1 cellular context compared by ENCODE assay signal in the genomic region with DNA sequence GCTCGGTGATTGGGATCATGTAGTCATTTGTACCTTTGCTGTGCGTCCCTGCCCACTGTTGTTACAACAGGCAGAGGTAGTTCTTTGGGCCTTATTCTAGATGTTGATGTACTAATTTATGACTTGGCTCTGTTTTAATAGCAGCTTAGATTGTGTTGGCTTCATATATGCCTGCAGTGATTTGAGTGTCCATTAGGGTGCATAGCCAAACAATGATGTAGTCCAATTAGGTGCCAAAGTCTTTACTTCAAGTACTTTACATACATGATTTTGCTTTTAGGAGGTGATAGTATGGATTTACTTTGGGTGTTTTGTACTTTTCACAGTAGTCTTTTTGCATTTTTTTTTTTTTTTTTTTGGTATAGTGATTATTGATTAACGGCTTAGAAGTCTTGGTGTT.
TF ChIP-seq lines count a peak whose summit lies in the region.

No MANE protein-coding gene starts in this region.

TF ChIP-seq in HEK293, 187 proteins besides CTCF, POLR2A, EP300 and RAD21 (continued from another document and continues in another):
- TF ChIP-seq, protein P1, sequence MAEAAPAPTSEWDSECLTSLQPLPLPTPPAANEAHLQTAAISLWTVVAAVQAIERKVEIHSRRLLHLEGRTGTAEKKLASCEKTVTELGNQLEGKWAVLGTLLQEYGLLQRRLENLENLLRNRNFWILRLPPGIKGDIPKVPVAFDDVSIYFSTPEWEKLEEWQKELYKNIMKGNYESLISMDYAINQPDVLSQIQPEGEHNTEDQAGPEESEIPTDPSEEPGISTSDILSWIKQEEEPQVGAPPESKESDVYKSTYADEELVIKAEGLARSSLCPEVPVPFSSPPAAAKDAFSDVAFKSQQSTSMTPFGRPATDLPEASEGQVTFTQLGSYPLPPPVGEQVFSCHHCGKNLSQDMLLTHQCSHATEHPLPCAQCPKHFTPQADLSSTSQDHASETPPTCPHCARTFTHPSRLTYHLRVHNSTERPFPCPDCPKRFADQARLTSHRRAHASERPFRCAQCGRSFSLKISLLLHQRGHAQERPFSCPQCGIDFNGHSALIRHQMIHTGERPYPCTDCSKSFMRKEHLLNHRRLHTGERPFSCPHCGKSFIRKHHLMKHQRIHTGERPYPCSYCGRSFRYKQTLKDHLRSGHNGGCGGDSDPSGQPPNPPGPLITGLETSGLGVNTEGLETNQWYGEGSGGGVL (tag by site-specific recombination; IDR thresholded peaks at IDR 0.05), result no peak
- TF ChIP-seq ZNF660 (tag by site-specific recombination; IDR thresholded peaks at IDR 0.05), result no peak
- no peak for TF ChIP-seq ZNF350 (tag by site-specific recombination; IDR thresholded peaks at IDR 0.05)
- no peak for TF ChIP-seq ZNF155 (tag by site-specific recombination; IDR thresholded peaks at IDR 0.05)
- TF ChIP-seq, protein P2, sequence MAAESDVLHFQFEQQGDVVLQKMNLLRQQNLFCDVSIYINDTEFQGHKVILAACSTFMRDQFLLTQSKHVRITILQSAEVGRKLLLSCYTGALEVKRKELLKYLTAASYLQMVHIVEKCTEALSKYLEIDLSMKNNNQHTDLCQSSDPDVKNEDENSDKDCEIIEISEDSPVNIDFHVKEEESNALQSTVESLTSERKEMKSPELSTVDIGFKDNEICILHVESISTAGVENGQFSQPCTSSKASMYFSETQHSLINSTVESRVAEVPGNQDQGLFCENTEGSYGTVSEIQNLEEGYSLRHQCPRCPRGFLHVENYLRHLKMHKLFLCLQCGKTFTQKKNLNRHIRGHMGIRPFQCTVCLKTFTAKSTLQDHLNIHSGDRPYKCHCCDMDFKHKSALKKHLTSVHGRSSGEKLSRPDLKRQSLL (tag by site-specific recombination; IDR thresholded peaks at IDR 0.05), result no peak
- peak; percentile 85 for TF ChIP-seq FEZF1 (tag by site-specific recombination; IDR thresholded peaks at IDR 0.05)
- TF ChIP-seq ZNF776 (tag by site-specific recombination; IDR thresholded peaks at IDR 0.05; ENCODE audit: borderline replicate concordance), result no peak
- no peak for TF ChIP-seq PRDM1 (tag by site-specific recombination; IDR thresholded peaks at IDR 0.05)
- TF ChIP-seq ZNF2 (tag by site-specific recombination; IDR thresholded peaks at IDR 0.05), result no peak; the same call in 1 of the 2 replicates
- TF ChIP-seq, protein P3, sequence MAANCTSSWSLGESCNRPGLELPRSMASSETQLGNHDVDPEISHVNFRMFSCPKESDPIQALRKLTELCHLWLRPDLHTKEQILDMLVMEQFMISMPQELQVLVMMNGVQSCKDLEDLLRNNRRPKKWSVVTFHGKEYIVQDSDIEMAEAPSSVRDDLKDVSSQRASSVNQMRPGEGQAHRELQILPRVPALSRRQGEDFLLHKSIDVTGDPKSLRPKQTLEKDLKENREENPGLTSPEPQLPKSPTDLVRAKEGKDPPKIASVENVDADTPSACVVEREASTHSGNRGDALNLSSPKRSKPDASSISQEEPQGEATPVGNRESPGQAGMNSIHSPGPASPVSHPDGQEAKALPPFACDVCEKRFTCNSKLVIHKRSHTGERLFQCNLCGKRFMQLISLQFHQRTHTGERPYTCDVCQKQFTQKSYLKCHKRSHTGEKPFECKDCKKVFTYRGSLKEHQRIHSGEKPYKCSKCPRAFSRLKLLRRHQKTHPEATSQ (tag by site-specific recombination; IDR thresholded peaks at IDR 0.05), result no peak
- no peak for TF ChIP-seq ZNF501 (tag by site-specific recombination; IDR thresholded peaks at IDR 0.05)
- TF ChIP-seq, protein P4, sequence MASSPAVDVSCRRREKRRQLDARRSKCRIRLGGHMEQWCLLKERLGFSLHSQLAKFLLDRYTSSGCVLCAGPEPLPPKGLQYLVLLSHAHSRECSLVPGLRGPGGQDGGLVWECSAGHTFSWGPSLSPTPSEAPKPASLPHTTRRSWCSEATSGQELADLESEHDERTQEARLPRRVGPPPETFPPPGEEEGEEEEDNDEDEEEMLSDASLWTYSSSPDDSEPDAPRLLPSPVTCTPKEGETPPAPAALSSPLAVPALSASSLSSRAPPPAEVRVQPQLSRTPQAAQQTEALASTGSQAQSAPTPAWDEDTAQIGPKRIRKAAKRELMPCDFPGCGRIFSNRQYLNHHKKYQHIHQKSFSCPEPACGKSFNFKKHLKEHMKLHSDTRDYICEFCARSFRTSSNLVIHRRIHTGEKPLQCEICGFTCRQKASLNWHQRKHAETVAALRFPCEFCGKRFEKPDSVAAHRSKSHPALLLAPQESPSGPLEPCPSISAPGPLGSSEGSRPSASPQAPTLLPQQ (tag by site-specific recombination; IDR thresholded peaks at IDR 0.05), result peak; percentile 29; the same call in 1 of the 2 replicates
- no peak for TF ChIP-seq ZNF548 (tag by site-specific recombination; IDR thresholded peaks at IDR 0.05)
- TF ChIP-seq, protein P5, sequence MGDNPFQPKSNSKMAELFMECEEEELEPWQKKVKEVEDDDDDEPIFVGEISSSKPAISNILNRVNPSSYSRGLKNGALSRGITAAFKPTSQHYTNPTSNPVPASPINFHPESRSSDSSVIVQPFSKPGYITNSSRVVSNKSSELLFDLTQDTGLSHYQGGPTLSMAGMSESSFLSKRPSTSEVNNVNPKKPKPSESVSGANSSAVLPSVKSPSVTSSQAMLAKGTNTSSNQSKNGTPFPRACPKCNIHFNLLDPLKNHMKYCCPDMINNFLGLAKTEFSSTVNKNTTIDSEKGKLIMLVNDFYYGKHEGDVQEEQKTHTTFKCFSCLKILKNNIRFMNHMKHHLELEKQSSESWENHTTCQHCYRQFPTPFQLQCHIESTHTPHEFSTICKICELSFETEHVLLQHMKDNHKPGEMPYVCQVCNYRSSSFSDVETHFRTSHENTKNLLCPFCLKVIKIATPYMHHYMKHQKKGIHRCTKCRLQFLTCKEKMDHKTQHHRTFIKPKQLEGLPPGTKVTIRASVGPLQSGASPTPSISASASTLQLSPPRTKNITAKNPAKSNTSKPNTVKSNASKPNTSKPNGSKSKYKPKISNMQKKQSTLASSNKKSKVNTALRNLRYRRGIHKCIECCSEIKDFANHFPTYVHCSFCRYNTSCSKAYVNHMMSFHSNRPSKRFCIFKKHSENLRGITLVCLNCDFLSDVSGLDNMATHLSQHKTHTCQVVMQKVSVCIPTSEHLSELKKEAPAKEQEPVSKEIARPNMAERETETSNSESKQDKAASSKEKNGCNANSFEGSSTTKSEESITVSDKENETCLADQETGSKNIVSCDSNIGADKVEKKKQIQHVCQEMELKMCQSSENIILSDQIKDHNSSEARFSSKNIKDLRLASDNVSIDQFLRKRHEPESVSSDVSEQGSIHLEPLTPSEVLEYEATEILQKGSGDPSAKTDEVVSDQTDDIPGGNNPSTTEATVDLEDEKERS (tag by site-specific recombination; IDR thresholded peaks at IDR 0.05), result no peak
- TF ChIP-seq ZIC2 (tag by site-specific recombination; IDR thresholded peaks at IDR 0.05), result no peak
- TF ChIP-seq KLF8 (tag by site-specific recombination; IDR thresholded peaks at IDR 0.05), result 0 out of 2 replicates have a peak, but pooled peaks have one; percentile 23
- no peak for TF ChIP-seq MYNN (tag by site-specific recombination; IDR thresholded peaks at IDR 0.05; ENCODE audit: borderline replicate concordance)
- TF ChIP-seq BCL11B (tag by site-specific recombination; IDR thresholded peaks at IDR 0.05; ENCODE audit: low read depth), result no peak
- TF ChIP-seq ZNF670 (tag by site-specific recombination; IDR thresholded peaks at IDR 0.05; ENCODE audit: low read depth), result no peak
- TF ChIP-seq, protein P6, sequence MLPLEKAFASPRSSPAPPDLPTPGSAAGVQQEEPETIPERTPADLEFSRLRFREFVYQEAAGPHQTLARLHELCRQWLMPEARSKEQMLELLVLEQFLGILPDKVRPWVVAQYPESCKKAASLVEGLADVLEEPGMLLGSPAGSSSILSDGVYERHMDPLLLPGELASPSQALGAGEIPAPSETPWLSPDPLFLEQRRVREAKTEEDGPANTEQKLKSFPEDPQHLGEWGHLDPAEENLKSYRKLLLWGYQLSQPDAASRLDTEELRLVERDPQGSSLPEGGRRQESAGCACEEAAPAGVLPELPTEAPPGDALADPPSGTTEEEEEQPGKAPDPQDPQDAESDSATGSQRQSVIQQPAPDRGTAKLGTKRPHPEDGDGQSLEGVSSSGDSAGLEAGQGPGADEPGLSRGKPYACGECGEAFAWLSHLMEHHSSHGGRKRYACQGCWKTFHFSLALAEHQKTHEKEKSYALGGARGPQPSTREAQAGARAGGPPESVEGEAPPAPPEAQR (tag by site-specific recombination; IDR thresholded peaks at IDR 0.05), result no peak
- no peak for TF ChIP-seq ZNF157 (tag by site-specific recombination; IDR thresholded peaks at IDR 0.05)
- TF ChIP-seq ZNF473 (tag by site-specific recombination; IDR thresholded peaks at IDR 0.05), result no peak
- TF ChIP-seq EGR2 (tag by site-specific recombination; IDR thresholded peaks at IDR 0.05; ENCODE audit: low read depth), result no peak
- TF ChIP-seq ZNF626 (tag by site-specific recombination; IDR thresholded peaks at IDR 0.05), result no peak
- no peak for TF ChIP-seq ZNF624 (tag by site-specific recombination; IDR thresholded peaks at IDR 0.05)
- TF ChIP-seq ZFP37 (tag by site-specific recombination; IDR thresholded peaks at IDR 0.05), result no peak
- no peak for TF ChIP-seq ZNF747 (tag by site-specific recombination; IDR thresholded peaks at IDR 0.05)
- TF ChIP-seq ZNF558 (tag by site-specific recombination; IDR thresholded peaks at IDR 0.05), result no peak
- TF ChIP-seq, protein P7, sequence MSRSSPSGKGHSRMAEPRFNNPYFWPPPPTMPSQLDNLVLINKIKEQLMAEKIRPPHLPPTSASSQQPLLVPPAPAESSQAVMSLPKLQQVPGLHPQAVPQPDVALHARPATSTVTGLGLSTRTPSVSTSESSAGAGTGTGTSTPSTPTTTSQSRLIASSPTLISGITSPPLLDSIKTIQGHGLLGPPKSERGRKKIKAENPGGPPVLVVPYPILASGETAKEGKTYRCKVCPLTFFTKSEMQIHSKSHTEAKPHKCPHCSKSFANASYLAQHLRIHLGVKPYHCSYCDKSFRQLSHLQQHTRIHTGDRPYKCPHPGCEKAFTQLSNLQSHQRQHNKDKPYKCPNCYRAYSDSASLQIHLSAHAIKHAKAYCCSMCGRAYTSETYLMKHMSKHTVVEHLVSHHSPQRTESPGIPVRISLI (tag by site-specific recombination; IDR thresholded peaks at IDR 0.05), result no peak
- no peak for TF ChIP-seq ZNF211 (tag by site-specific recombination; IDR thresholded peaks at IDR 0.05; ENCODE audit: low read depth)
- no peak for TF ChIP-seq ZBTB1 (tag by site-specific recombination; IDR thresholded peaks at IDR 0.05)
- no peak for TF ChIP-seq ZNF510 (tag by site-specific recombination; IDR thresholded peaks at IDR 0.05; ENCODE audit: insufficient replicate concordance)
- no peak for TF ChIP-seq ZBTB8A (tag by site-specific recombination; IDR thresholded peaks at IDR 0.05)
- no peak for TF ChIP-seq TRIM28 (IDR thresholded peaks at IDR 0.05; ENCODE audit: borderline replicate concordance, low read length)
- TF ChIP-seq ZNF654 (tag by site-specific recombination; IDR thresholded peaks at IDR 0.05; ENCODE audit: low read depth), result no peak
- TF ChIP-seq, protein P8, sequence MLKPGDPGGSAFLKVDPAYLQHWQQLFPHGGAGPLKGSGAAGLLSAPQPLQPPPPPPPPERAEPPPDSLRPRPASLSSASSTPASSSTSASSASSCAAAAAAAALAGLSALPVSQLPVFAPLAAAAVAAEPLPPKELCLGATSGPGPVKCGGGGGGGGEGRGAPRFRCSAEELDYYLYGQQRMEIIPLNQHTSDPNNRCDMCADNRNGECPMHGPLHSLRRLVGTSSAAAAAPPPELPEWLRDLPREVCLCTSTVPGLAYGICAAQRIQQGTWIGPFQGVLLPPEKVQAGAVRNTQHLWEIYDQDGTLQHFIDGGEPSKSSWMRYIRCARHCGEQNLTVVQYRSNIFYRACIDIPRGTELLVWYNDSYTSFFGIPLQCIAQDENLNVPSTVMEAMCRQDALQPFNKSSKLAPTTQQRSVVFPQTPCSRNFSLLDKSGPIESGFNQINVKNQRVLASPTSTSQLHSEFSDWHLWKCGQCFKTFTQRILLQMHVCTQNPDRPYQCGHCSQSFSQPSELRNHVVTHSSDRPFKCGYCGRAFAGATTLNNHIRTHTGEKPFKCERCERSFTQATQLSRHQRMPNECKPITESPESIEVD (tag by site-specific recombination; IDR thresholded peaks at IDR 0.05), result peak; percentile 64
- TF ChIP-seq ZNF23 (tag by site-specific recombination; IDR thresholded peaks at IDR 0.05; ENCODE audit: borderline replicate concordance), result no peak
- no peak for TF ChIP-seq ZBTB48 (tag by site-specific recombination; IDR thresholded peaks at IDR 0.05)
- TF ChIP-seq ZNF658 (tag by site-specific recombination; IDR thresholded peaks at IDR 0.05), result no peak
- TF ChIP-seq ZNF433 (tag by site-specific recombination; IDR thresholded peaks at IDR 0.05; ENCODE audit: low read depth), result no peak
- no peak for TF ChIP-seq ZNF10 (tag by site-specific recombination; IDR thresholded peaks at IDR 0.05)
- TF ChIP-seq ZNF514 (tag by site-specific recombination; IDR thresholded peaks at IDR 0.05), result no peak
- TF ChIP-seq ZNF544 (tag by site-specific recombination; IDR thresholded peaks at IDR 0.05), result no peak
- TF ChIP-seq SP3 (tag by site-specific recombination; IDR thresholded peaks at IDR 0.05), result no peak
- TF ChIP-seq, protein P9, sequence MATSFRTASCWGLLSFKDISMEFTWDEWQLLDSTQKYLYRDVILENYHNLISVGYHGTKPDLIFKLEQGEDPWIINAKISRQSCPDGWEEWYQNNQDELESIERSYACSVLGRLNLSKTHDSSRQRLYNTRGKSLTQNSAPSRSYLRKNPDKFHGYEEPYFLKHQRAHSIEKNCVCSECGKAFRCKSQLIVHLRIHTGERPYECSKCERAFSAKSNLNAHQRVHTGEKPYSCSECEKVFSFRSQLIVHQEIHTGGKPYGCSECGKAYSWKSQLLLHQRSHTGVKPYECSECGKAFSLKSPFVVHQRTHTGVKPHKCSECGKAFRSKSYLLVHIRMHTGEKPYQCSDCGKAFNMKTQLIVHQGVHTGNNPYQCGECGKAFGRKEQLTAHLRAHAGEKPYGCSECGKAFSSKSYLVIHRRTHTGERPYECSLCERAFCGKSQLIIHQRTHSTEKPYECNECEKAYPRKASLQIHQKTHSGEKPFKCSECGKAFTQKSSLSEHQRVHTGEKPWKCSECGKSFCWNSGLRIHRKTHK (tag by site-specific recombination; IDR thresholded peaks at IDR 0.05), result no peak
- TF ChIP-seq ZSCAN16 (tag by site-specific recombination; IDR thresholded peaks at IDR 0.05), result no peak
- no peak for TF ChIP-seq TCF7L2 (IDR thresholded peaks at IDR 0.05; ENCODE audit: borderline replicate concordance, low read depth, low read length)
